Comparison of ENCODE assay signal across 1 cellular context in genomic region chr3:150748648-150749047, GRCh38.
TF ChIP-seq lines count a peak whose summit lies in the region.

No MANE protein-coding gene starts in this region.

TF ChIP-seq in endothelial cell of umbilical vein, 7 proteins besides CTCF, POLR2A, EP300 and RAD21:
- TF ChIP-seq MYC (IDR thresholded peaks at IDR 0.05; ENCODE audit: low read depth, low read length) = no peak
- no peak for TF ChIP-seq FOS (IDR thresholded peaks at IDR 0.05; ENCODE audit: borderline replicate concordance, insufficient read depth, low read length)
- no peak for TF ChIP-seq JUN (IDR thresholded peaks at IDR 0.05; ENCODE audit: borderline replicate concordance, insufficient read depth, insufficient read length, low read depth)
- TF ChIP-seq GATA2 (IDR thresholded peaks at IDR 0.05; ENCODE audit: insufficient read depth, insufficient read length, low read depth, low read length) = no peak
- TF ChIP-seq, protein P1, sequence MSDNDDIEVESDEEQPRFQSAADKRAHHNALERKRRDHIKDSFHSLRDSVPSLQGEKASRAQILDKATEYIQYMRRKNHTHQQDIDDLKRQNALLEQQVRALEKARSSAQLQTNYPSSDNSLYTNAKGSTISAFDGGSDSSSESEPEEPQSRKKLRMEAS (IDR thresholded peaks at IDR 0.05; ENCODE audit: insufficient read depth, insufficient read length) = no peak
- TF ChIP-seq EZH2 (IDR thresholded peaks at IDR 0.05; ENCODE audit: borderline replicate concordance, low read depth, low read length, severe bottlenecking) = no peak
- no peak for TF ChIP-seq POLR2AphosphoS5 (IDR thresholded peaks at IDR 0.05; ENCODE audit: insufficient read depth, low read depth, low read length)
